In the genomic region with DNA sequence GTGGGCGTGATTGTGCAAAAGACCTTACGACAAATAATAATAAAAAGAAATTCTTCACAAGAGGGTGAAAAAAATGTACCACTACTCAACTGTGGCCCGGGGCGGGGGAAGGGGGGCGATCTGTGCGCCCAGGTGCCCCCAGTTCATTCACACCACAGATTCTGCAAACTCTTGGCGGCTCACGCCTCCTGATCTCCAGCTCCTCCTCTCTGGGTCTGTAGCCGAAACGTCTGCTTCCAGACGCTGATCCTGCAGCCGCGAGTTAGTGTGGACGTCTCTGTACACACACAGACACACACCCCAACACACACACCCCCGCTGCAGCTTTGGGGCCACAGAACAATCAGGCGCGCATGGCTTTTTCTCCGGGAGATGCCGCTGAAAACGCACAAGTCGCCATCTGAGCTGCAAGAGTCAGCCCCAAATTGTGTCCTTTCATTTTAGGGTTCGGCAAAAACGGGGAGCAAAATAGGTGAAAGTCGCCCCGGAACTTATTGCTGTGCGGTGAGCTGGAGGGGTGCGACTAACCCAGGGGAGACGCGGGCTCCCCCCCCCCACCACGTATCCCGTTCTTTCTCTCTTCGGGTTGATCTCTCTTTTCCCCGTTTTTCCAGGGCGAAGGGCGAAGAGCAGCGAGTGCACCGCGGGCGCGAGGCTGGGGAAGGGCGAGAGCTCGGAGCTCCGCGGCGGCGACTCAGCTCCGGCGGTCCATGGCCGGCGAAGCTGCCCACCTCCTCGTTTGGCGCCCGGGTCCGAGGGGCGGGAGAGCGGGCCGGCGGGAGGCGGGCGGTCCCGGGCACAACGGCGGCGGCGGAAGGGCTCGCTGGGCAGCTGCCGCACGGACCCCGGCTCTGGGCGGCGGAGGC, we compare ENCODE assay signal across 8 cellular contexts. TPM values are rescaled to one million over a fixed set of nuclear protein-coding genes. Genes with fewer than 3 reads are reported as not detected.
DNase-seq lines count a peak whose midpoint lies in the region; ATAC-seq and TF ChIP-seq lines count a peak whose summit lies in the region.

No MANE protein-coding gene starts in this region.

- H3K4me1 ChIP-seq in right cardiac atrium (ENCODE audit: control insufficient read depth, insufficient read depth, low read length) (no peaks in the 10 kb centered on the region), sigmoid colon (peaks cover 0 to 40% (median 36%) of the 10 kb centered on the region in 4 donors)

- CTCF ChIA-PET in CD4-positive, alpha-beta T cell (lab: Charles Lee) = no interaction called here

- H3K4me1 Mint-ChIP-seq in CD4-positive, alpha-beta T cell (ENCODE audit: low read depth) = peaks cover 13% of the 10 kb centered on the region

- TF ChIP-seq EP300 in sigmoid colon (IDR thresholded peaks at IDR 0.05) = no peak

- H3K9me3 ChIP-seq in CD4-positive, alpha-beta T cell (ENCODE audit: control insufficient read depth, low read length) = no peaks in the 10 kb centered on the region
- H3K9me3 ChIP-seq in right cardiac atrium (ENCODE audit: control insufficient read depth, low read length) = no peaks in the 10 kb centered on the region
- H3K9me3 ChIP-seq in sigmoid colon = no peaks in the 10 kb centered on the region

- POLR2A ChIA-PET in CD4-positive, alpha-beta T cell (lab: Charles Lee) = no interaction called here

- under 1% methylated on average over 71 of the region's 71 CpGs for WGBS in right cardiac atrium
- 0 to 1% methylated on average over 71 of the region's 71 CpGs for WGBS in sigmoid colon, 2 donors

- intact Hi-C loops in CD4-positive, alpha-beta T cell (cut with DNase I, micrococcal nuclease) = loop anchor here in 1 of 2 experiments (5.0 to 10.0 kb wide), 2 partner anchors 237 to 765 kb away; no protein-coding TSS in a partner anchor
- intact Hi-C loops in right cardiac atrium (cut with DNase I) = loop anchor here (5.0 to 10.0 kb wide), 6 partner anchors 230 to 1007 kb away; no protein-coding TSS in a partner anchor
- intact Hi-C loops in sigmoid colon (cut with DNase I) = loop anchor here (5.0 to 10.0 kb wide), 4 partner anchors 85 to 1007 kb away; no protein-coding TSS in a partner anchor

- no peaks in the 10 kb centered on the region for H3K9me3 Mint-ChIP-seq in CD4-positive, alpha-beta T cell

- peaks cover 81% of the 10 kb centered on the region for H3K27me3 ChIP-seq in CD4-positive, alpha-beta T cell (ENCODE audit: control insufficient read depth, insufficient read depth, low read length)
- H3K27me3 ChIP-seq in right cardiac atrium (ENCODE audit: control insufficient read depth, insufficient read depth) (no peaks in the 10 kb centered on the region), sigmoid colon (peaks cover 0 to 5% (median 0%) of the 10 kb centered on the region in 3 donors)

- peaks cover 67% of the 10 kb centered on the region for H3K27me3 Mint-ChIP-seq in CD4-positive, alpha-beta T cell

- peak overlapping the region; percentile 34 for H3K4me3 Mint-ChIP-seq in CD4-positive, alpha-beta T cell

- H3K36me3 ChIP-seq in sigmoid colon = no peaks in the 10 kb centered on the region

- TF ChIP-seq POLR2A in sigmoid colon (IDR thresholded peaks at IDR 0.05) = no peak

- H3K27ac ChIP-seq in CD4-positive, alpha-beta T cell (ENCODE audit: low read depth, low read length) = no peak overlapping the region
- no peak overlapping the region for H3K27ac ChIP-seq in right cardiac atrium (ENCODE audit: low read length)
- H3K27ac ChIP-seq in sigmoid colon = peak overlapping the region; percentile 79 to 83 (median 82)

- H3K4me3 ChIP-seq in right cardiac atrium (ENCODE audit: low read length) (peak overlapping the region; percentile 81), sigmoid colon (peak overlapping the region; percentile 50 to 86 (median 75))

- no peaks in the 10 kb centered on the region for H3K36me3 Mint-ChIP-seq in CD4-positive, alpha-beta T cell (ENCODE audit: low read depth)

- TF ChIP-seq CTCF in CD4-positive, alpha-beta T cell (IDR thresholded peaks at IDR 0.05) = no peak
- TF ChIP-seq CTCF in sigmoid colon (IDR thresholded peaks at IDR 0.05) = no peak

- no peak overlapping the region for H3K27ac Mint-ChIP-seq in CD4-positive, alpha-beta T cell

- DNase-seq in CD4-positive, alpha-beta T cell = no peak
- DNase-seq in HT1080 (ENCODE audit: low read depth) (peak; percentile 53), right cardiac atrium (peak in 2 of 3 donors; percentile 70 to 73), sigmoid colon (peak; percentile 73), NK-92 (lab: John Stamatoyannopoulos, UW; ENCODE audit: unreplicated experiment) (no peak), amniotic stem cell (lab: John Stamatoyannopoulos, UW) (no peak)
- peak; percentile 32 to 34 for DNase-seq in activated T-cell treated with anti-CD3 and anti-CD28 coated beads, Interleukin-2, amount 50 U/mL, for 48 hours
- DNase-seq in stimulated activated CD8-positive, alpha-beta memory T cell treated with anti-CD3 and anti-CD28 coated beads, Interleukin-4, amount 100 ng/mL, for 48 hours = no peak

- ATAC-seq in CD4-positive, alpha-beta T cell (ENCODE audit: poor library complexity) = no peak
- no peak for ATAC-seq in right cardiac atrium

RNA-seq across cellular contexts. Expression of gene WNT5A, which starts 0.5 kb away (rescaled TPM):
- total RNA-seq in CD4-positive, alpha-beta T cell = under 1 TPM in 1 of 2 experiments, not detected in 1; 0.06 TPM
- 5.8 and 9.9 TPM in 2 replicates for total RNA-seq in HT1080 (2014; rRNA removed; shearing (Covaris generic))
- polyA plus RNA-seq in HT1080 (2015; cell fraction: cytosol; rRNA removed) = 15.3 and 21.6 TPM in 2 replicates
- polyA plus RNA-seq in HT1080 (2015; cell fraction: nucleus; rRNA removed) = 45.6 and 49.0 TPM in 2 replicates
- total RNA-seq in right cardiac atrium (10 to 100 TPM in 3 of 4 donors, 1 to 10 TPM in 1; 3.6 to 13.0 (median 11.3) TPM), sigmoid colon (10 to 100 TPM in 2 of 4 donors, 1 to 10 TPM in 2; 3.9 to 11.9 (median 9.7) TPM)
- polyA plus RNA-seq in right cardiac atrium (2.6 TPM), sigmoid colon (1 to 10 TPM in 1 of 3 donors, under 1 TPM in 2; under 0.01 to 2.0 (median 0.46) TPM)

Comparison
In these comparisons a context has a peak if more than half of its experiments do, and no peak if none do; other contexts are left out.
1. DNase-seq: peak in HT1080 (single experiment), activated T-cell treated with anti-CD3 and anti-CD28 coated beads, Interleukin-2, amount 50 U/mL, for 48 hours (2 of 2), right cardiac atrium (2 of 3) and sigmoid colon (single experiment); none in CD4-positive, alpha-beta T cell (0 of 10), stimulated activated CD8-positive, alpha-beta memory T cell treated with anti-CD3 and anti-CD28 coated beads, Interleukin-4, amount 100 ng/mL, for 48 hours (single experiment), NK-92 (single experiment) and amniotic stem cell (single experiment).
2. H3K27ac ChIP-seq: peak in sigmoid colon (4 of 4); none in CD4-positive, alpha-beta T cell (single experiment) and right cardiac atrium (single experiment).